Comparison of ENCODE assay signal across 10 cellular contexts in the genomic region with DNA sequence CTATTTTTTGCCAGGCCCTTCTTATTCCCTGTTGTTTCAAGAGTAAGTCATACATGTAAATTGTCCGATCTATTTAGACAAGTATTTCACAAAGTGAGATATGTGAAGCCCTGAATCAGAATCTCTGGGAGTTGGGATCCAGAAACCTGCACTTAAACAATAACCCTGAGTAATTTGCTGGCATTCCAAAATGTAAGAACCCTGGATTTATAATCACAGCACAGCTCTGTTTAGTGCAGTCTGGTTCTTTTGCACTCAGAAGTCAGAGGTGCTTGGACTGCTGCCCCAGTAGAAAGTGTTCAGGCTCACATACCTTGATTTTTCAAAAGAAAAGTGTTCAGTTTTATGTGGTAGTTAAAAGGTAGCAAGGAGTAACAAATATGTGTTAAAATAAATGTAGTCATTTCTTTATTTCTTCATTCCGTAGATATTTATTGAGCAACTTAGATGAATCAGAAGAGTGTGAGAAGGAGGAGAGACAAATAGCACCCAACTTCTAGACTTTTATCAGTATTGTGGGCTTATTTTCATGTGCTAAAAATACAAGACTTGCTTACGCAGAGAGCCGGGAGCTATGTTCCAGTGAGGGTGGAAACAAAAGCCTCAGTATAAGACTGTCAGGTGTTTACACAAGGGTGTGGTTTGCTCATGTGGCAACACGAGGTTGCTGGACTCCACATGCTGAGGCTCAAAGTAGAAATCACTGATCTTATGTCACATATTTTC.
DNase-seq lines count a peak whose midpoint lies in the region; ATAC-seq, FAIRE-seq and TF ChIP-seq lines count a peak whose summit lies in the region.
"Had no signal": no experiment of that assay in that cellular context is flagged by ENCODE, and none has a peak within 500 bp of the region (broad histone marks: within the 10 kb centered on the region; RNA-seq: fewer than 3 reads in every experiment).

No MANE protein-coding gene starts in this region.

- peak; percentile 93 to 97 for ATAC-seq in A549
- peak; percentile 70 for ATAC-seq in lung (ENCODE audit: insufficient read depth, low FRiP score)
- ATAC-seq in GM21360 (IDR thresholded peaks at IDR 0.05; ENCODE audit: unreplicated experiment): no peak
- no peak for ATAC-seq in HG03108 (IDR thresholded peaks at IDR 0.05; ENCODE audit: unreplicated experiment)

- peak in 1 of 2 experiments; percentile 36; a peak in 1 of 5 replicates for TF ChIP-seq RAD21 in A549 (conservative IDR thresholded peaks at IDR 0.05 in 1 of 2, IDR thresholded peaks at IDR 0.05 in 1 of 2)

- H4K20me1 ChIP-seq in KMS-11 (ENCODE audit: insufficient read depth): no peaks in the 10 kb centered on the region

- WGBS in A549 (ENCODE audit: missing lambda C conversion rate): 17% methylated on average over 5 of the region's 5 CpGs
- 59 to 77% methylated on average over 5 of the region's 5 CpGs for WGBS in lung, 2 donors

- no peak for TF ChIP-seq POLR2A in A549 (IDR thresholded peaks at IDR 0.05; ENCODE audit: low read length)

- TF ChIP-seq CTCF in A549 (IDR thresholded peaks at IDR 0.05) (no peak), KMS-11 (conservative IDR thresholded peaks at IDR 0.05; ENCODE audit: low read depth, low read length) (no peak), chondrocyte (IDR thresholded peaks at IDR 0.05) (no peak), lung (IDR thresholded peaks at IDR 0.05; ENCODE audit: control extremely low read depth, extremely low read depth) (no peak)

- H3K79me2 ChIP-seq in KMS-11 (ENCODE audit: insufficient read depth, low read depth): no peaks in the 10 kb centered on the region

- H3K4me3 Mint-ChIP-seq in chondrocyte (ENCODE audit: unreplicated experiment): no peak overlapping the region

- DNase-seq in A549 (ENCODE audit: low read depth in 1 of 2, low spot score in 1 of 2) (peak; percentile 52 to 88), chondrocyte (ENCODE audit: low spot score) (no peak), lung (ENCODE audit: low spot score) (peak; percentile 39), dermis blood vessel endothelial cell (no peak)
- DNase-seq in stimulated activated CD8-positive, alpha-beta memory T cell treated with anti-CD3 and anti-CD28 coated beads, Interleukin-4, amount 100 ng/mL, for 48 hours: no peak

- H3K4me1 Mint-ChIP-seq in chondrocyte (ENCODE audit: low read depth): peaks cover 10% of the 10 kb centered on the region

- H3K9ac ChIP-seq in KMS-11: peak overlapping the region; percentile 32

- H2AFZ ChIP-seq in KMS-11 (ENCODE audit: low read depth): peak overlapping the region; percentile 42; the same call in 1 of the 2 replicates

- H3K27me3 ChIP-seq in KMS-11 (ENCODE audit: insufficient read depth, low read depth): no peaks in the 10 kb centered on the region
- no peaks in the 10 kb centered on the region for H3K27me3 ChIP-seq in lung (ENCODE audit: control insufficient read depth, insufficient read depth)

- H3K27ac Mint-ChIP-seq in chondrocyte (ENCODE audit: unreplicated experiment): peak overlapping the region; percentile 52

- H3K9me3 ChIP-seq in A549 (no peaks in the 10 kb centered on the region), lung (ENCODE audit: control insufficient read depth in 2 of 2, insufficient read depth in 1 of 2, low read length in 1 of 2) (no peaks in the 10 kb centered on the region)

- H3K4me3 ChIP-seq in A549 (no peak overlapping the region), KMS-11 (IDR thresholded peaks at IDR 0.05; ENCODE audit: insufficient read depth, low read depth, low read length) (no peak overlapping the region), lung (no peak overlapping the region)

- peaks cover 21% of the 10 kb centered on the region for H3K4me1 ChIP-seq in A549
- peaks cover 25% of the 10 kb centered on the region for H3K4me1 ChIP-seq in KMS-11 (ENCODE audit: low read depth, poor library complexity, severe bottlenecking)
- H3K4me1 ChIP-seq in lung (ENCODE audit: control insufficient read depth in 2 of 2, insufficient read depth in 2 of 2, low read length in 2 of 2): peaks cover 0 to under 1% of the 10 kb centered on the region in 2 donors

- H3K9me3 Mint-ChIP-seq in chondrocyte (ENCODE audit: low read depth): peaks cover 3% of the 10 kb centered on the region

- H3K36me3 Mint-ChIP-seq in chondrocyte (ENCODE audit: low read depth): no peaks in the 10 kb centered on the region

- FAIRE-seq in A549 (lab: Jason Lieb, UNC): no peak
- FAIRE-seq: RCC 7860 had no signal

- no peaks in the 10 kb centered on the region for H3K36me3 ChIP-seq in KMS-11 (ENCODE audit: insufficient read depth)
- peaks cover 0 to 3% of the 10 kb centered on the region in 2 donors for H3K36me3 ChIP-seq in lung (ENCODE audit: control insufficient read depth in 2 of 2, insufficient read depth in 2 of 2, low read length in 2 of 2)

- CTCF ChIA-PET in A549 (lab: Yijun Ruan, JAX): interaction anchor here (0.6 to 1.7 kb wide), 4 partner anchors 20 to 70 kb away, joined by 3 read pairs; no protein-coding TSS in a partner anchor

- POLR2A ChIA-PET in A549 (lab: Yijun Ruan, JAX): no interaction called here

- H3K27me3 Mint-ChIP-seq in chondrocyte (ENCODE audit: low read depth): no peaks in the 10 kb centered on the region

- H3K4me2 ChIP-seq in A549 (peak overlapping the region; percentile 55), KMS-11 (peak overlapping the region; percentile 70)

- TF ChIP-seq EP300 in A549 (IDR thresholded peaks at IDR 0.05): peak in 1 of 2 experiments; percentile 55; a peak in 1 of 5 replicates

- H3K27ac ChIP-seq in A549 (peak overlapping the region; percentile 67 to 75), KMS-11 (peak overlapping the region; percentile 74), lung (ENCODE audit: low read depth in 1 of 2, low read length in 1 of 2) (peak overlapping the region; percentile 41 to 42)
- H3K27ac ChIP-seq: HL-60 had no signal

TF ChIP-seq in A549, 52 proteins besides CTCF, POLR2A, EP300 and RAD21:
- TF ChIP-seq, protein P1, sequence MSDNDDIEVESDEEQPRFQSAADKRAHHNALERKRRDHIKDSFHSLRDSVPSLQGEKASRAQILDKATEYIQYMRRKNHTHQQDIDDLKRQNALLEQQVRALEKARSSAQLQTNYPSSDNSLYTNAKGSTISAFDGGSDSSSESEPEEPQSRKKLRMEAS (IDR thresholded peaks at IDR 0.05): peak; percentile 69
- peak; percentile 36 to 77; a peak in 2 of 5 replicates for TF ChIP-seq JUN (IDR thresholded peaks at IDR 0.05)
- TF ChIP-seq CHD4 (IDR thresholded peaks at IDR 0.05; ENCODE audit: borderline replicate concordance): no peak
- 0 out of 2 replicates have a peak, but pooled peaks have one; percentile 56 for TF ChIP-seq HOXB13 (CRISPR knock-in tag; IDR thresholded peaks at IDR 0.05; ENCODE audit: low read depth)
- TF ChIP-seq CBX2 (IDR thresholded peaks at IDR 0.05; ENCODE audit: borderline replicate concordance, low read depth): no peak
- TF ChIP-seq CBX8 (IDR thresholded peaks at IDR 0.05): no peak
- TF ChIP-seq MYC (IDR thresholded peaks at IDR 0.05; ENCODE audit: borderline replicate concordance, low read length): peak; percentile 68; the same call in 1 of the 2 replicates
- TF ChIP-seq FOXS1 (CRISPR knock-in tag; IDR thresholded peaks at IDR 0.05): 0 out of 2 replicates have a peak, but pooled peaks have one; percentile 41
- peak; percentile 65 for TF ChIP-seq JUNB (IDR thresholded peaks at IDR 0.05)
- peak; percentile 35; the same call in 1 of the 3 replicates for TF ChIP-seq SMC3 (IDR thresholded peaks at IDR 0.05)
- TF ChIP-seq GATA3 (IDR thresholded peaks at IDR 0.05; ENCODE audit: borderline replicate concordance): no peak
- TF ChIP-seq ESRRA (IDR thresholded peaks at IDR 0.05; ENCODE audit: borderline replicate concordance, low read length): no peak
- TF ChIP-seq ZFP36 (IDR thresholded peaks at IDR 0.05; ENCODE audit: borderline replicate concordance, partially characterized antibody): no peak
- TF ChIP-seq, protein P2, sequence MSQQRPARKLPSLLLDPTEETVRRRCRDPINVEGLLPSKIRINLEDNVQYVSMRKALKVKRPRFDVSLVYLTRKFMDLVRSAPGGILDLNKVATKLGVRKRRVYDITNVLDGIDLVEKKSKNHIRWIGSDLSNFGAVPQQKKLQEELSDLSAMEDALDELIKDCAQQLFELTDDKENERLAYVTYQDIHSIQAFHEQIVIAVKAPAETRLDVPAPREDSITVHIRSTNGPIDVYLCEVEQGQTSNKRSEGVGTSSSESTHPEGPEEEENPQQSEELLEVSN (IDR thresholded peaks at IDR 0.05; ENCODE audit: borderline replicate concordance, low read depth): 0 out of 2 replicates have a peak, but pooled peaks have one; percentile 23
- no peak for TF ChIP-seq FOSL2 (IDR thresholded peaks at IDR 0.05)
- peak; percentile 74 for TF ChIP-seq FOSL2 (CRISPR knock-in tag; IDR thresholded peaks at IDR 0.05)
- TF ChIP-seq, protein P3, sequence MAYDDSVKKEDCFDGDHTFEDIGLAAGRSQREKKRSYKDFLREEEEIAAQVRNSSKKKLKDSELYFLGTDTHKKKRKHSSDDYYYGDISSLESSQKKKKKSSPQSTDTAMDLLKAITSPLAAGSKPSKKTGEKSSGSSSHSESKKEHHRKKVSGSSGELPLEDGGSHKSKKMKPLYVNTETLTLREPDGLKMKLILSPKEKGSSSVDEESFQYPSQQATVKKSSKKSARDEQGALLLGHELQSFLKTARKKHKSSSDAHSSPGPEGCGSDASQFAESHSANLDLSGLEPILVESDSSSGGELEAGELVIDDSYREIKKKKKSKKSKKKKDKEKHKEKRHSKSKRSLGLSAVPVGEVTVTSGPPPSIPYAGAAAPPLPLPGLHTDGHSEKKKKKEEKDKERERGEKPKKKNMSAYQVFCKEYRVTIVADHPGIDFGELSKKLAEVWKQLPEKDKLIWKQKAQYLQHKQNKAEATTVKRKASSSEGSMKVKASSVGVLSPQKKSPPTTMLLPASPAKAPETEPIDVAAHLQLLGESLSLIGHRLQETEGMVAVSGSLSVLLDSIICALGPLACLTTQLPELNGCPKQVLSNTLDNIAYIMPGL (CRISPR knock-in tag; IDR thresholded peaks at IDR 0.05; ENCODE audit: borderline replicate concordance): no peak
- peak; percentile 56 to 81; a peak in 3 of 4 replicates for TF ChIP-seq CEBPB (IDR thresholded peaks at IDR 0.05)
- TF ChIP-seq NFE2L2 (conservative IDR thresholded peaks at IDR 0.05; ENCODE audit: low read length): no peak

Comparison
In these comparisons a context has a peak if more than half of its experiments do, and no peak if none do; other contexts are left out.
1. ATAC-seq: peak in A549 (2 of 2) and lung (single experiment); none in GM21360 (single experiment) and HG03108 (single experiment).
2. DNase-seq: peak in A549 (2 of 2) and lung (single experiment); none in chondrocyte (single experiment), stimulated activated CD8-positive, alpha-beta memory T cell treated with anti-CD3 and anti-CD28 coated beads, Interleukin-4, amount 100 ng/mL, for 48 hours (single experiment) and dermis blood vessel endothelial cell (single experiment).
3. Peak in every context shown above with its lines, with median percentiles within 50 percentile points of each other: H3K27ac ChIP-seq.